In genomic region chr16:55922662-55923061, GRCh38 we compare ENCODE assay signal across 30 cellular contexts. TPM values are rescaled to one million over a fixed set of nuclear protein-coding genes. Genes with fewer than 3 reads are reported as not detected.
"Had no signal": no experiment of that assay in that cellular context is flagged by ENCODE, and none has a peak within 500 bp of the region (broad histone marks: within the 10 kb centered on the region; RNA-seq: fewer than 3 reads in every experiment).

No MANE protein-coding gene starts in this region.

- DNase-seq: colonic mucosa; cortex of kidney; effector CD8-positive, alpha-beta T cell; effector memory CD8-positive, alpha-beta T cell; endodermal cell; erythroblast; esophagus squamous epithelium; foreskin fibroblast; foreskin melanocyte; gastrocnemius medialis; glutamatergic neuron; head of caudate nucleus; heart right ventricle; hippocampal formation; left cardiac atrium; left lung; left ventricle myocardium superior; lower lobe of right lung; mesendoderm; midbrain had no signal

- H3K27ac ChIP-seq: colonic mucosa, epithelial cell of prostate, esophagus squamous epithelium, gastrocnemius medialis, heart right ventricle, left lung, lower lobe of right lung had no signal

- ATAC-seq: effector memory CD8-positive, alpha-beta T cell; esophagus mucosa; gastrocnemius medialis; heart right ventricle; left cardiac atrium; left lung; left ventricle myocardium superior; lower lobe of right lung had no signal

- FAIRE-seq: endometrium, keratinocyte had no signal

- H3K9me3 ChIP-seq: colonic mucosa, esophagus squamous epithelium, gastrocnemius medialis, lower lobe of right lung had no signal

- H3K36me3 ChIP-seq: colonic mucosa, esophagus squamous epithelium, gastrocnemius medialis, heart right ventricle, left lung, lower lobe of right lung had no signal

- H3K4me1 ChIP-seq: colonic mucosa, esophagus squamous epithelium, gastrocnemius medialis, heart right ventricle, left lung, lower lobe of right lung had no signal

- H3K27ac Mint-ChIP-seq: dendritic cell treated with granulocyte-macrophage colony-stimulating factor and Interleukin-4, amounts not matched to agents 40 ng/mL and 50 ng/mL, for 4 days; effector memory CD8-positive, alpha-beta T cell; endodermal cell had no signal

- H3K4me1 Mint-ChIP-seq: endodermal cell had no signal

- H3K27me3 ChIP-seq: colonic mucosa, gastrocnemius medialis had no signal

- H3K4me3 Mint-ChIP-seq: dendritic cell treated with granulocyte-macrophage colony-stimulating factor and Interleukin-4, amounts not matched to agents 40 ng/mL and 50 ng/mL, for 4 days; effector memory CD8-positive, alpha-beta T cell; endodermal cell had no signal

- H3K4me3 ChIP-seq: colonic mucosa, esophagus squamous epithelium, gastrocnemius medialis, heart right ventricle, left lung, lower lobe of right lung had no signal

RNA-seq across cellular contexts. Expression of gene CES5A, which starts 47.5 kb away (rescaled TPM):
- total RNA-seq: colonic mucosa, dermis microvascular lymphatic vessel endothelial cell, esophagus mucosa, esophagus squamous epithelium, gastrocnemius medialis, glomerular endothelial cell, kidney epithelial cell, left lung, left ventricle myocardium superior, lower lobe of right lung, lung microvascular endothelial cell, mononuclear cell had no signal
- polyA plus RNA-seq: keratinocyte had no signal
